In genomic region chr5:52943285-52943684, GRCh38 we compare ENCODE assay signal across 1 cellular context.
TF ChIP-seq lines count a peak whose summit lies in the region.

No MANE protein-coding gene starts in this region.

TF ChIP-seq in IMR-90, 13 proteins besides CTCF, POLR2A, EP300 and RAD21 (continued from another document):
- no peak for TF ChIP-seq CHD1 (IDR thresholded peaks at IDR 0.05; ENCODE audit: low read depth, low read length)
